23 cellular contexts compared by ENCODE assay signal in the genomic region with DNA sequence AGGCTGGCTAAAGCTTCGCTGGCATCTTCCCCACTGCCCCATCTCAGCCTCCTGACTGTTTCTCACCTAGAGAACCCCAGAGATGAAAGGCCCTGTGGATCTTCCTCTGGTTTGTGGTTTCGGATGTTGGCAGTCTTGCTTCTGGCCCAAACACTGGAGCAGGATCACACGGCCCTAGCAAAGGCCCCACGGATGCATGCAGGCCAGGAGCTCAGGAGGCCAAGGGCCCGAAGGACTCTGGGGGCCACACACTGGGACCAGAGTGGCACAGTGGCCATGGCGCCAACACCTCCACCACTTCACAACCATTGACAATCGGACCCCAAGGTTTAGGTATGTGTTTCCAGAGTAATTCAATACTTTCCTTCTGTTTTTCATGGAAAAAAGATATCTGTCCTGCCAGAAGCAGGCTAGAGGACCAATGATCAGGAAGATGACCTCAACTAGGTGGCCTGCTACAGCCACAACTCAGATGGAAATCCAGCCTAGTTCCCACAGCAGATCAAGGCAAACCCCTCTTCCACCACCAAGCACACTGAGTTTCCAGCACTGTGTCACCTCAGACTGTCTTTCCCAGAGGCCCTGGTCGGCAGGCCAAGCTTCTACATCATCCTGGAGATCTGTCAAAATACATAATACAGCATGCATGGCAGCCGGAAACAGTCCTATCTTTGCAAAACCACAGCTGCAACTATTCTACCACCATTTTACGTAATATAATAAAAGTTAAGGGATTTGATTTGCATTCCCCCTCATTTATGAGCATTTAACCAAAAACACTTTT.
"Had no signal": no experiment of that assay in that cellular context is flagged by ENCODE, and none has a peak within 500 bp of the region (broad histone marks: within the 10 kb centered on the region; RNA-seq: fewer than 3 reads in every experiment).

No MANE protein-coding gene starts in this region.

- DNase-seq: activated CD4-positive, alpha-beta memory T cell treated with anti-CD3 and anti-CD28 coated beads for 36 hours; activated CD4-positive, alpha-beta T cell treated with anti-CD3 and anti-CD28 coated beads for 48 hours; activated CD4-positive, CD25-positive, alpha-beta regulatory T cell; activated effector memory CD4-positive, alpha-beta T cell treated with Interleukin-2 at 50 U/mL for 16 hours; activated naive CD4-positive, alpha-beta T cell treated with anti-CD3 and anti-CD28 coated beads for 36 hours; activated naive CD8-positive, alpha-beta T cell treated with anti-CD3 and anti-CD28 coated beads, Interleukin-2, amount 10 ng/mL, durations not matched to agents 7 days and 5 days; activated T-cell treated with anti-CD3 and anti-CD28 coated beads, Interleukin-2, amount 50 U/mL, for 48 hours; amniotic stem cell; foreskin melanocyte; hippocampal formation; left ventricle myocardium superior; mammary epithelial cell; midbrain; nucleus accumbens; right lobe of liver; small intestine; stimulated activated CD4-positive, alpha-beta T cell treated with anti-CD3 and anti-CD28 coated beads, Interleukin-15, amount 100 ng/mL, for 24 hours; stimulated activated CD8-positive, alpha-beta memory T cell treated with anti-CD3 and anti-CD28 coated beads, Interleukin-4, amount 100 ng/mL, for 48 hours; stimulated activated naive B cell treated with anti-CD40 and anti-IgM and Interleukin-4, amounts not matched to agents 10 μg/mL and 1 μg/mL and 100 μg/mL, for 72 hours; SW 1271; T-helper 17 cell had no signal

- ATAC-seq: left ventricle myocardium superior; right lobe of liver; stimulated activated naive B cell treated with anti-CD40 and anti-IgM and Interleukin-4, amounts not matched to agents 10 μg/mL and 1 μg/mL and 100 μg/mL, for 72 hours; T-helper 17 cell had no signal

- H3K4me1 ChIP-seq: right lobe of liver had no signal

- H3K4me3 Mint-ChIP-seq: activated CD4-positive, alpha-beta memory T cell treated with anti-CD3 and anti-CD28 coated beads for 36 hours; activated naive CD4-positive, alpha-beta T cell treated with anti-CD3 and anti-CD28 coated beads for 36 hours; activated naive CD8-positive, alpha-beta T cell treated with anti-CD3 and anti-CD28 coated beads, Interleukin-2, amount 10 ng/mL, durations not matched to agents 7 days and 5 days; nephron; stimulated activated naive B cell treated with anti-CD40 and anti-IgM and Interleukin-4, amounts not matched to agents 10 μg/mL and 1 μg/mL and 100 μg/mL, for 72 hours; T-helper 17 cell had no signal

- H3K4me3 ChIP-seq: right lobe of liver, thoracic aorta had no signal

- H3K4me1 Mint-ChIP-seq: activated naive CD8-positive, alpha-beta T cell treated with anti-CD3 and anti-CD28 coated beads, Interleukin-2, amount 10 ng/mL, durations not matched to agents 7 days and 5 days; stimulated activated naive B cell treated with anti-CD40 and anti-IgM and Interleukin-4, amounts not matched to agents 10 μg/mL and 1 μg/mL and 100 μg/mL, for 72 hours; T-helper 17 cell had no signal

- H3K9me3 ChIP-seq: right lobe of liver, thoracic aorta had no signal

- H3K9me3 Mint-ChIP-seq: activated naive CD8-positive, alpha-beta T cell treated with anti-CD3 and anti-CD28 coated beads, Interleukin-2, amount 10 ng/mL, durations not matched to agents 7 days and 5 days had no signal

- H3K27me3 Mint-ChIP-seq: activated CD4-positive, alpha-beta memory T cell treated with anti-CD3 and anti-CD28 coated beads for 36 hours had no signal

- H3K36me3 Mint-ChIP-seq: activated CD4-positive, alpha-beta memory T cell treated with anti-CD3 and anti-CD28 coated beads for 36 hours; activated naive CD8-positive, alpha-beta T cell treated with anti-CD3 and anti-CD28 coated beads, Interleukin-2, amount 10 ng/mL, durations not matched to agents 7 days and 5 days; stimulated activated naive B cell treated with anti-CD40 and anti-IgM and Interleukin-4, amounts not matched to agents 10 μg/mL and 1 μg/mL and 100 μg/mL, for 72 hours had no signal

- H3K27me3 ChIP-seq: right lobe of liver had no signal

- H3K27ac ChIP-seq: right lobe of liver, thoracic aorta had no signal

- H3K36me3 ChIP-seq: right lobe of liver had no signal

- H3K27ac Mint-ChIP-seq: activated CD4-positive, alpha-beta memory T cell treated with anti-CD3 and anti-CD28 coated beads for 36 hours; activated naive CD4-positive, alpha-beta T cell treated with anti-CD3 and anti-CD28 coated beads for 36 hours; activated naive CD8-positive, alpha-beta T cell treated with anti-CD3 and anti-CD28 coated beads, Interleukin-2, amount 10 ng/mL, durations not matched to agents 7 days and 5 days; nephron; stimulated activated naive B cell treated with anti-CD40 and anti-IgM and Interleukin-4, amounts not matched to agents 10 μg/mL and 1 μg/mL and 100 μg/mL, for 72 hours; T-helper 17 cell had no signal
